9 cellular contexts compared by ENCODE assay signal in the genomic region with DNA sequence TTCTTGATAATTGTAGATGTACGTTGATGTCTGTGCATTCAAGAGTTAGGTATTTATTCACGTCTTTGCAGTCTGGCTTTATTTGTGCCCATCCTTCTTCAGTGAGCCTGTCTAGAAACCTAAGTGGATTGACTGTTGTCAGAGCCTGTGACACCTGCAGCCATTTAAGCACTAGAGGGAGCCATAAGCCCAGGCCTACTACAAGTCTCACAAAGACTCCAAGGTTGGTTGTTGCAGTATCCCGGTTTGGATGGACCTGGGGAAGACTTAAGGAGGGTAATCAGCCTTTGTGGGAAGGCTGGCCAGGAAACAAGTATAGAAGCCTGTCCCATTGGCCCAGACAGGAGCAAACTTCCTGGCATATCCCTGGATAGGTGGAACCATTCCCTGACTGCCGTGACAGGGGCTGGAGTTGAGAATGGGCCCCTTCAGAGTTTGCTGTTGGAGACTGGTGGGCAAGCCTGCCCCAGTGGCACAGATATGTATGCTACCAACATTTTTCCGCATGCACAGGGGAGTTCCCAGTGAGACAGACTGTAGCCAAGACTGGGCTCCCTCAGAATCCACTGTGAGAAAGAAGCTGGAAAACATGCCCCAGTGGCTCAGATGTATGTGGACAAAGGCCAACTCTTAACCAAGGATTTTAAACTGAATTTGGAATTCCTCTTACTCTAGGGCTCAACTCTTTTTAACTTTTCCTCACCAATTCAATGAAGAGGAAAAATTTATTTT. TPM values are rescaled to one million over a fixed set of nuclear protein-coding genes. Genes with fewer than 3 reads are reported as not detected.
A peak's percentile ranks its signal among the peaks of the same experiment; 100 is the strongest.
DNase-seq lines count a peak whose midpoint lies in the region; ATAC-seq, FAIRE-seq and TF ChIP-seq lines count a peak whose summit lies in the region.
"Had no signal": no experiment of that assay in that cellular context is flagged by ENCODE, and none has a peak within 500 bp of the region (broad histone marks: within the 10 kb centered on the region; RNA-seq: fewer than 3 reads in every experiment).

No MANE protein-coding gene starts in this region.

- no peaks in the 10 kb centered on the region for H3K9me3 Mint-ChIP-seq in MCF 10A (ENCODE audit: unreplicated experiment)
- H3K9me3 Mint-ChIP-seq: stimulated activated naive CD8-positive, alpha-beta T cell treated with anti-CD3 and anti-CD28 coated beads, Interleukin-15, Interleukin-2, amounts not matched to agents 100 ng/mL and 50 ng/mL, for 24 hours had no signal

- H3K4me3 ChIP-seq in breast epithelium (no peak overlapping the region), small intestine (ENCODE audit: low read depth in 1 of 2, low read length in 2 of 2) (no peak overlapping the region)

- H3K9me3 ChIP-seq in breast epithelium (no peaks in the 10 kb centered on the region), small intestine (ENCODE audit: control insufficient read depth, low read depth) (no peaks in the 10 kb centered on the region)

- intact Hi-C loops in MCF 10A (cut with micrococcal nuclease) (loop anchor here (1.0 to 2.0 kb wide), 3 partner anchors 346 to 1259 kb away; a partner anchor contains a TSS), breast epithelium (cut with DNase I; ENCODE audit: low total_unique reads) (no loop called here)

- H3K4me1 Mint-ChIP-seq in MCF 10A (ENCODE audit: insufficient read depth, unreplicated experiment): no peaks in the 10 kb centered on the region

- no peak for FAIRE-seq in small intestine (lab: Jason Lieb, UNC)

- peak; percentile 83 for TF ChIP-seq CTCF in MCF 10A (IDR thresholded peaks at IDR 0.05; ENCODE audit: unreplicated experiment)
- TF ChIP-seq CTCF in breast epithelium (IDR thresholded peaks at IDR 0.05): peak in 1 of 3 donors; percentile 20

- H3K27me3 Mint-ChIP-seq in MCF 10A (ENCODE audit: insufficient read depth, unreplicated experiment): peaks cover 25% of the 10 kb centered on the region
- H3K27me3 Mint-ChIP-seq: stimulated activated naive CD8-positive, alpha-beta T cell treated with anti-CD3 and anti-CD28 coated beads, Interleukin-15, Interleukin-2, amounts not matched to agents 100 ng/mL and 50 ng/mL, for 24 hours had no signal

- DNase-seq in MCF 10A (ENCODE audit: unreplicated experiment): peak; percentile 80
- DNase-seq in breast epithelium (ENCODE audit: low spot score in 2 of 2): no peak
- peak; percentile 0 for DNase-seq in NCI-H1436 treated with DMSO at 0.1 percent for 48 hours (lab: John Stamatoyannopoulos, UW)
- DNase-seq in SKM-1 treated with dmso at 0.1 percent for 144 hours (lab: John Stamatoyannopoulos, UW; ENCODE audit: unreplicated experiment): peak; percentile 51
- DNase-seq in glomerular endothelial cell (ENCODE audit: extremely low read depth, low read depth, low spot score): peak; percentile 57
- DNase-seq in small intestine: peak; percentile 51

- no peak overlapping the region for H3K4me3 Mint-ChIP-seq in MCF 10A (ENCODE audit: unreplicated experiment)
- H3K4me3 Mint-ChIP-seq: stimulated activated naive CD8-positive, alpha-beta T cell treated with anti-CD3 and anti-CD28 coated beads, Interleukin-15, Interleukin-2, amounts not matched to agents 100 ng/mL and 50 ng/mL, for 24 hours had no signal

- no peaks in the 10 kb centered on the region for H3K36me3 Mint-ChIP-seq in MCF 10A (ENCODE audit: insufficient read depth, unreplicated experiment)

- POLR2A ChIA-PET in MCF 10A (lab: Yijun Ruan, JAX): interaction anchor here (0.7 kb wide), 1 partner anchor 345 kb away, joined by 3 read pairs; a partner anchor contains a TSS

- H3K27me3 ChIP-seq in breast epithelium: no peaks in the 10 kb centered on the region
- H3K27me3 ChIP-seq in small intestine (ENCODE audit: control insufficient read depth in 2 of 2, insufficient read depth in 2 of 2, low read length in 2 of 2): no peaks in the 10 kb centered on the region

- H3K4me1 ChIP-seq in breast epithelium (no peaks in the 10 kb centered on the region), small intestine (ENCODE audit: control insufficient read depth in 2 of 2, insufficient read depth in 1 of 2, low read depth in 1 of 2, low read length in 1 of 2) (no peaks in the 10 kb centered on the region)

- H3K36me3 ChIP-seq in breast epithelium (no peaks in the 10 kb centered on the region), small intestine (ENCODE audit: control insufficient read depth in 2 of 2, insufficient read depth in 2 of 2, low read length in 2 of 2) (no peaks in the 10 kb centered on the region)

- no peak for TF ChIP-seq POLR2A in breast epithelium (IDR thresholded peaks at IDR 0.05)

- no peak overlapping the region for H3K27ac Mint-ChIP-seq in MCF 10A (ENCODE audit: low read depth, unreplicated experiment)
- H3K27ac Mint-ChIP-seq: stimulated activated naive CD8-positive, alpha-beta T cell treated with anti-CD3 and anti-CD28 coated beads, Interleukin-15, Interleukin-2, amounts not matched to agents 100 ng/mL and 50 ng/mL, for 24 hours had no signal

- no TSS peak for BruUV-seq in MCF 10A (replicated peaks; lab: Mats Ljungman, UMichigan)

- 48 to 54% (median 53%) methylated on average over 5 of the region's 5 CpGs for WGBS in small intestine, 3 donors

- CTCF ChIA-PET in MCF 10A (lab: Yijun Ruan, JAX): interaction anchor here (0.6 to 2.3 kb wide), 30 partner anchors 8 to 1761 kb away, joined by 3 to 12 read pairs (median 3); a partner anchor contains a TSS

- H3K27ac ChIP-seq in breast epithelium: no peak overlapping the region
- no peak overlapping the region for H3K27ac ChIP-seq in small intestine (ENCODE audit: low read depth in 1 of 2, low read length in 1 of 2)

- ATAC-seq in HG03025 (IDR thresholded peaks at IDR 0.05; ENCODE audit: low FRiP score, unreplicated experiment) (no peak), HG02623 (IDR thresholded peaks at IDR 0.05; ENCODE audit: unreplicated experiment) (no peak)

RNA-seq across cellular contexts. Expression of a gene that starts 9.3 kb away (rescaled TPM):
- total RNA-seq in MCF 10A (2022): not detected in 2 replicates
- not detected for total RNA-seq in breast epithelium
- not detected in 2 replicates for total RNA-seq in glomerular endothelial cell
- polyA plus RNA-seq in small intestine: not detected

Comparison
In these comparisons a context has a peak if more than half of its experiments do, and no peak if none do; other contexts are left out.
1. DNase-seq: peak in MCF 10A (single experiment), NCI-H1436 treated with DMSO at 0.1 percent for 48 hours (single experiment), SKM-1 treated with dmso at 0.1 percent for 144 hours (single experiment), glomerular endothelial cell (single experiment) and small intestine (single experiment); none in breast epithelium (0 of 2).